Comparison of ENCODE assay signal across 9 cellular contexts in genomic region chr1:31715873-31716220, GRCh38. TPM values are rescaled to one million over a fixed set of nuclear protein-coding genes. Genes with fewer than 3 reads are reported as not detected.
A peak's percentile ranks its signal among the peaks of the same experiment; 100 is the strongest.
DNase-seq lines count a peak whose midpoint lies in the region; ATAC-seq and TF ChIP-seq lines count a peak whose summit lies in the region.
"Had no signal": no experiment of that assay in that cellular context is flagged by ENCODE, and none has a peak within 500 bp of the region (broad histone marks: within the 10 kb centered on the region; RNA-seq: fewer than 3 reads in every experiment).

No MANE protein-coding gene starts in this region.

- intact Hi-C loops in transverse colon (cut with DNase I; ENCODE audit: low total_unique reads): loop anchor here (5.0 kb wide), 1 partner anchor 49 kb away; no protein-coding TSS in a partner anchor

- peaks cover 38% of the 10 kb centered on the region for H3K27me3 Mint-ChIP-seq in activated naive CD8-positive, alpha-beta T cell
- peaks cover 51% of the 10 kb centered on the region for H3K27me3 Mint-ChIP-seq in activated naive CD8-positive, alpha-beta T cell treated with anti-CD3 and anti-CD28 coated beads, Interleukin-2, amount 50 U/mL, for 24 hours
- H3K27me3 Mint-ChIP-seq in activated CD8-positive, alpha-beta memory T cell treated with anti-CD3 and anti-CD28 coated beads, Interleukin-2, amount 10 ng/mL, durations not matched to agents 7 days and 5 days: peaks cover 72% of the 10 kb centered on the region

- no peaks in the 10 kb centered on the region for H3K36me3 Mint-ChIP-seq in activated naive CD8-positive, alpha-beta T cell
- H3K36me3 Mint-ChIP-seq in activated naive CD8-positive, alpha-beta T cell treated with anti-CD3 and anti-CD28 coated beads, Interleukin-2, amount 50 U/mL, for 24 hours (ENCODE audit: low read depth): no peaks in the 10 kb centered on the region
- H3K36me3 Mint-ChIP-seq in activated CD8-positive, alpha-beta memory T cell treated with anti-CD3 and anti-CD28 coated beads, Interleukin-2, amount 10 ng/mL, durations not matched to agents 7 days and 5 days: no peaks in the 10 kb centered on the region

- H3K4me1 ChIP-seq in mucosa of rectum (ENCODE audit: control insufficient read depth in 2 of 2, insufficient read depth in 2 of 2, low read length in 2 of 2) (peaks cover 12 to 36% of the 10 kb centered on the region in 2 donors), transverse colon (peaks cover 15 to 43% (median 35%) of the 10 kb centered on the region in 4 donors)

- H3K9me3 Mint-ChIP-seq in activated naive CD8-positive, alpha-beta T cell (ENCODE audit: low read depth): no peaks in the 10 kb centered on the region
- H3K9me3 Mint-ChIP-seq in activated naive CD8-positive, alpha-beta T cell treated with anti-CD3 and anti-CD28 coated beads, Interleukin-2, amount 50 U/mL, for 24 hours: no peaks in the 10 kb centered on the region
- no peaks in the 10 kb centered on the region for H3K9me3 Mint-ChIP-seq in activated CD8-positive, alpha-beta memory T cell treated with anti-CD3 and anti-CD28 coated beads, Interleukin-2, amount 10 ng/mL, durations not matched to agents 7 days and 5 days (ENCODE audit: low read depth)
- H3K9me3 Mint-ChIP-seq: dendritic cell treated with granulocyte-macrophage colony-stimulating factor and Interleukin-4, amounts not matched to agents 40 ng/mL and 50 ng/mL, for 4 days had no signal

- peaks cover 16% of the 10 kb centered on the region for H3K4me1 Mint-ChIP-seq in activated naive CD8-positive, alpha-beta T cell (ENCODE audit: low read depth)
- peaks cover 11% of the 10 kb centered on the region for H3K4me1 Mint-ChIP-seq in activated naive CD8-positive, alpha-beta T cell treated with anti-CD3 and anti-CD28 coated beads, Interleukin-2, amount 50 U/mL, for 24 hours
- H3K4me1 Mint-ChIP-seq in activated CD8-positive, alpha-beta memory T cell treated with anti-CD3 and anti-CD28 coated beads, Interleukin-2, amount 10 ng/mL, durations not matched to agents 7 days and 5 days: peaks cover 11% of the 10 kb centered on the region

- ATAC-seq in activated naive CD8-positive, alpha-beta T cell treated with anti-CD3 and anti-CD28 coated beads, Interleukin-2, amount 50 U/mL, for 24 hours: no peak
- no peak for ATAC-seq in HG03460 (IDR thresholded peaks at IDR 0.05; ENCODE audit: unreplicated experiment)
- ATAC-seq in activated CD8-positive, alpha-beta memory T cell treated with anti-CD3 and anti-CD28 coated beads, Interleukin-2, amount 10 ng/mL, durations not matched to agents 7 days and 5 days: no peak

- in situ Hi-C loops in brain microvascular endothelial cell (cut with HindIII; ENCODE audit: low pct_ligation_motif_present, low sequenced_read_pairs) (no loop called here), transverse colon (cut with MboI; ENCODE audit: low pct_ligation_motif_present in 1 of 4, low pct_unique_long_range_greater_than_20kb in 1 of 4, low sequenced_read_pairs in 3 of 4) (no loop called here)

- H3K36me3 ChIP-seq in brain microvascular endothelial cell (replicated peaks): no peaks in the 10 kb centered on the region
- no peaks in the 10 kb centered on the region for H3K36me3 ChIP-seq in mucosa of rectum (ENCODE audit: control insufficient read depth in 2 of 2, insufficient read depth in 2 of 2, low read length in 2 of 2)
- H3K36me3 ChIP-seq in transverse colon: no peaks in the 10 kb centered on the region

- CTCF ChIA-PET in activated CD8-positive, alpha-beta memory T cell treated with anti-CD3 and anti-CD28 coated beads, Interleukin-2, amount 10 ng/mL, durations not matched to agents 7 days and 5 days (lab: Charles Lee): interaction anchor here (0.9 to 7.0 kb wide), 10 partner anchors 12 to 158 kb away, joined by 3 to 60 read pairs (median 6); partner anchors contain the start of gene COL16A1

- no peak overlapping the region for H3K27ac Mint-ChIP-seq in activated naive CD8-positive, alpha-beta T cell
- H3K27ac Mint-ChIP-seq in activated naive CD8-positive, alpha-beta T cell treated with anti-CD3 and anti-CD28 coated beads, Interleukin-2, amount 50 U/mL, for 24 hours: no peak overlapping the region
- no peak overlapping the region for H3K27ac Mint-ChIP-seq in activated CD8-positive, alpha-beta memory T cell treated with anti-CD3 and anti-CD28 coated beads, Interleukin-2, amount 10 ng/mL, durations not matched to agents 7 days and 5 days
- H3K27ac Mint-ChIP-seq: dendritic cell treated with granulocyte-macrophage colony-stimulating factor and Interleukin-4, amounts not matched to agents 40 ng/mL and 50 ng/mL, for 4 days had no signal

- no peak for TF ChIP-seq EP300 in transverse colon (IDR thresholded peaks at IDR 0.05; ENCODE audit: low read depth)

- peak overlapping the region in 1 of 2 donors; percentile 69 for H3K9ac ChIP-seq in mucosa of rectum (ENCODE audit: low read depth in 1 of 2, low read length in 2 of 2)

- WGBS in transverse colon (ENCODE audit: low coverage in 1 of 2), 2 donors: 0 to 10% methylated on average over 4 to 7 of the region's 7 CpGs

- TF ChIP-seq POLR2A in transverse colon (IDR thresholded peaks at IDR 0.05): no peak

- TF ChIP-seq CTCF in brain microvascular endothelial cell (IDR thresholded peaks at IDR 0.05; ENCODE audit: low read depth, low read length, missing control alignments) (no peak), transverse colon (IDR thresholded peaks at IDR 0.05) (peak in 3 of 5 experiments; percentile 26 to 48 (median 35))

- peak overlapping the region; percentile 52 for H3K4me3 Mint-ChIP-seq in activated naive CD8-positive, alpha-beta T cell
- H3K4me3 Mint-ChIP-seq in activated naive CD8-positive, alpha-beta T cell treated with anti-CD3 and anti-CD28 coated beads, Interleukin-2, amount 50 U/mL, for 24 hours: no peak overlapping the region
- no peak overlapping the region for H3K4me3 Mint-ChIP-seq in activated CD8-positive, alpha-beta memory T cell treated with anti-CD3 and anti-CD28 coated beads, Interleukin-2, amount 10 ng/mL, durations not matched to agents 7 days and 5 days

- H3K9me3 ChIP-seq in mucosa of rectum (ENCODE audit: control insufficient read depth in 2 of 2, low read length in 2 of 2) (no peaks in the 10 kb centered on the region), transverse colon (no peaks in the 10 kb centered on the region)

- DNase-seq in activated naive CD8-positive, alpha-beta T cell treated with anti-CD3 and anti-CD28 coated beads, Interleukin-2, amount 50 U/mL, for 24 hours: no peak
- DNase-seq in brain microvascular endothelial cell (no peak), transverse colon (no peak), NCI-H774 (lab: John Stamatoyannopoulos, UW) (no peak)
- DNase-seq in activated CD8-positive, alpha-beta memory T cell treated with anti-CD3 and anti-CD28 coated beads, Interleukin-2, amount 10 ng/mL, durations not matched to agents 7 days and 5 days: no peak

- H3K4me3 ChIP-seq in brain microvascular endothelial cell (ENCODE audit: low read depth, low read length): peak overlapping the region; percentile 15
- peak overlapping the region; percentile 30 to 60 for H3K4me3 ChIP-seq in mucosa of rectum (ENCODE audit: low read length in 2 of 2)
- H3K4me3 ChIP-seq in transverse colon: peak overlapping the region in 2 of 4 donors; percentile 20 to 39

- no peak overlapping the region for H3K27ac ChIP-seq in brain microvascular endothelial cell
- peak overlapping the region in 1 of 2 donors; percentile 86 for H3K27ac ChIP-seq in mucosa of rectum (ENCODE audit: low read depth in 2 of 2, low read length in 2 of 2)
- peak overlapping the region; percentile 82 to 92 (median 88) for H3K27ac ChIP-seq in transverse colon

- H3K27me3 ChIP-seq in brain microvascular endothelial cell (replicated peaks): peaks cover 2% of the 10 kb centered on the region
- H3K27me3 ChIP-seq in mucosa of rectum (ENCODE audit: control insufficient read depth in 2 of 2, insufficient read depth in 2 of 2, low read length in 2 of 2): peaks cover 7 to 16% of the 10 kb centered on the region in 2 donors
- H3K27me3 ChIP-seq in transverse colon: peaks cover 11% of the 10 kb centered on the region

RNA-seq across cellular contexts. Expression of gene COL16A1, which starts 12.0 kb away (rescaled TPM):
- 100 to 1,000 TPM in 1 of 4 donors, 10 to 100 TPM in 3; 14.3 to 135 (median 40.1) TPM for total RNA-seq in transverse colon
- total RNA-seq in activated CD8-positive, alpha-beta memory T cell treated with anti-CD3 and anti-CD28 coated beads, Interleukin-2, amount 10 ng/mL, durations not matched to agents 7 days and 5 days: not detected

RNA-seq across cellular contexts. Expression of gene ADGRB2, which starts 48.3 kb away (rescaled TPM):
- 1 to 10 TPM in 2 of 4 donors, under 1 TPM in 1, not detected in 1; 0.55 to 4.2 (median 1.1) TPM for total RNA-seq in transverse colon
- total RNA-seq in activated CD8-positive, alpha-beta memory T cell treated with anti-CD3 and anti-CD28 coated beads, Interleukin-2, amount 10 ng/mL, durations not matched to agents 7 days and 5 days: 1 to 10 TPM in 1 of 2 experiments, under 1 TPM in 1; 0.07 to 1.3 TPM

Comparison
In these comparisons a context has a peak if more than half of its experiments do, and no peak if none do; other contexts are left out.
1. RNA of gene COL16A1, which starts 12.0 kb away (total RNA-seq): 14.3 to 135 TPM in transverse colon; not detected in activated CD8-positive, alpha-beta memory T cell treated with anti-CD3 and anti-CD28 coated beads, Interleukin-2, amount 10 ng/mL, durations not matched to agents 7 days and 5 days; every median in the first group is over 10 times any median in the second.